20 cellular contexts compared by ENCODE assay signal in genomic region chr12:25681580-25681979, GRCh38.
DNase-seq lines count a peak whose midpoint lies in the region; ATAC-seq and TF ChIP-seq lines count a peak whose summit lies in the region.
"Had no signal": no experiment of that assay in that cellular context is flagged by ENCODE, and none has a peak within 500 bp of the region (broad histone marks: within the 10 kb centered on the region; RNA-seq: fewer than 3 reads in every experiment).

No MANE protein-coding gene starts in this region.

- no peaks in the 10 kb centered on the region for H3K36me3 Mint-ChIP-seq in progenitor cell of endocrine pancreas (ENCODE audit: insufficient read depth)
- H3K36me3 Mint-ChIP-seq: CD4-positive, alpha-beta memory T cell had no signal

- H3K27me3 Mint-ChIP-seq in progenitor cell of endocrine pancreas = no peaks in the 10 kb centered on the region
- H3K27me3 Mint-ChIP-seq: CD4-positive, alpha-beta memory T cell had no signal

- H3K4me1 Mint-ChIP-seq in progenitor cell of endocrine pancreas (ENCODE audit: low read depth) = no peaks in the 10 kb centered on the region
- H3K4me1 Mint-ChIP-seq: CD4-positive, alpha-beta memory T cell had no signal

- no peaks in the 10 kb centered on the region for H3K9me3 Mint-ChIP-seq in progenitor cell of endocrine pancreas (ENCODE audit: low read depth)

- no peak overlapping the region for H3K27ac Mint-ChIP-seq in progenitor cell of endocrine pancreas
- H3K27ac Mint-ChIP-seq: CD4-positive, alpha-beta memory T cell had no signal

- ATAC-seq in HG03139 (IDR thresholded peaks at IDR 0.05; ENCODE audit: unreplicated experiment) = no peak

- H3K4me3 ChIP-seq in fibroblast of mammary gland (ENCODE audit: control insufficient read depth, low read depth, low read length) = no peak overlapping the region
- H3K4me3 ChIP-seq: MG63, PC-9 had no signal

- TF ChIP-seq CTCF in fibroblast of mammary gland (conservative IDR thresholded peaks at IDR 0.05; ENCODE audit: control insufficient read depth, insufficient read depth, low read depth, low read length) (no peak), progenitor cell of endocrine pancreas (IDR thresholded peaks at IDR 0.05; ENCODE audit: unreplicated experiment) (no peak)

- DNase-seq in AG20443 (ENCODE audit: low spot score) (peak; percentile 10), HCEC 1CT (peak; percentile 22), RPMI7951 (ENCODE audit: low read depth) (peak; percentile 28), fibroblast of mammary gland (ENCODE audit: low read depth) (peak; percentile 25), progenitor cell of endocrine pancreas (ENCODE audit: low spot score, unreplicated experiment) (no peak)
- no peak for DNase-seq in activated CD4-positive, CD25-positive, alpha-beta regulatory T cell treated with anti-CD3 and anti-CD28 coated beads, Interleukin-2, amount 50 U/mL, for 72 hours
- DNase-seq: C1 segment of cervical spinal cord; Caco-2; CD4-positive, alpha-beta memory T cell; GDM1; KBM-7; MG63; NCI-H2029; NCI-H446 treated with DMSO at 0.1 percent for 48 hours; NCI-H526; NCI-H82; NK-92 treated with Interleukin-12 subunit alpha and Interleukin-12 subunit beta, amount 100 ng/mL, for 24 hours; PC-9; SHP77 had no signal

- no peak overlapping the region for H3K4me3 Mint-ChIP-seq in progenitor cell of endocrine pancreas (ENCODE audit: low read depth)
- H3K4me3 Mint-ChIP-seq: CD4-positive, alpha-beta memory T cell had no signal

Comparison
In these comparisons a context has a peak if more than half of its experiments do, and no peak if none do; other contexts are left out.
1. DNase-seq: peak in AG20443 (single experiment), HCEC 1CT (single experiment), RPMI7951 (single experiment) and fibroblast of mammary gland (single experiment); none in progenitor cell of endocrine pancreas (single experiment) and activated CD4-positive, CD25-positive, alpha-beta regulatory T cell treated with anti-CD3 and anti-CD28 coated beads, Interleukin-2, amount 50 U/mL, for 72 hours (single experiment).